In the genomic region with DNA sequence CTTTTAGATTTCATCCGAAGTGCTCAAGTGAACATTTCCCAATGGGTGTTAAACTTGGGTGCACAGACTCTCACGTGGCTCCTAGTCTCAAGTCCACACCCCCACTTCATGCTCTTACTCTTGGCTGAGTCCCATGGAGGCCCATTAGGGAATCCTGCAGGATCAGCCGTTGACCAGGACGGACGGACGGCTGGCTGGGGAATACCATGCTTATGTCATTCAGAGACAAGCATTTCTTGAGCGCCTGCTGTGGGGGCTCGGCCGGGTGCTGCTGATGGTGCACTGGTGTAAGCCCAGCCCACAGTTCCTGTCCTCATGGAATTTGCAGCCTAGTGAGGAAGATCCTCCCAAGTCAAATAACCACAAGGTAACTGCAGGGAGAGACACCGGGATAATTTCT, we compare ENCODE assay signal across 14 cellular contexts.
"Had no signal": no experiment of that assay in that cellular context is flagged by ENCODE, and none has a peak within 500 bp of the region (broad histone marks: within the 10 kb centered on the region; RNA-seq: fewer than 3 reads in every experiment).

No MANE protein-coding gene starts in this region.

- H2AFZ ChIP-seq: neural progenitor cell, parathyroid adenoma had no signal

- H3K9me3 ChIP-seq: transverse colon had no signal

- H3K27ac ChIP-seq: neural progenitor cell, parathyroid adenoma had no signal

- H3K36me3 ChIP-seq: neural progenitor cell had no signal

- ATAC-seq: esophagus mucosa, SK-N-SH treated with all-trans-retinoic acid at 6 μM for 48 hours had no signal

- H3K4me1 ChIP-seq: parathyroid adenoma had no signal

- H3K9me3 Mint-ChIP-seq: activated T-helper 1 cell treated with anti-CD3 and anti-CD28 coated beads, Interleukin-12 subunit alpha, Interleukin-12 subunit beta, Interleukin-2, Interleukin-4 antibody, amounts not matched to agents 30 ng/mL and 10 ng/mL and 1 ng/mL, durations not matched to agents 14 hours and 24 hours and 36 hours; neural progenitor cell had no signal

- DNase-seq: activated CD4-positive, alpha-beta T cell treated with anti-CD3 and anti-CD28 coated beads for 1 hour; activated CD4-positive, alpha-beta T cell treated with anti-CD3 and anti-CD28 coated beads, Interleukin-2, amount 50 U/mL, for 4 hours; activated naive CD4-positive, alpha-beta T cell; dorsolateral prefrontal cortex; stimulated activated CD4-positive, alpha-beta T cell treated with anti-CD3 and anti-CD28 coated beads, Interleukin-2, amount 100 ng/mL, for 48 hours; stimulated activated naive CD4-positive, alpha-beta T cell treated with Interleukin-2 at 50 U/mL for 16 hours; T-helper 1 cell; T1000; transverse colon had no signal

- H3K4me3 ChIP-seq: dorsolateral prefrontal cortex, neural progenitor cell, transverse colon had no signal

- H3K27ac Mint-ChIP-seq: activated T-helper 1 cell treated with anti-CD3 and anti-CD28 coated beads, Interleukin-12 subunit alpha, Interleukin-12 subunit beta, Interleukin-2, Interleukin-4 antibody, amounts not matched to agents 30 ng/mL and 10 ng/mL and 1 ng/mL, durations not matched to agents 14 hours and 24 hours and 36 hours; neural progenitor cell had no signal

- H3K4me2 ChIP-seq: neural progenitor cell had no signal

- H3K27me3 ChIP-seq: dorsolateral prefrontal cortex, neural progenitor cell, transverse colon had no signal

- H3K9ac ChIP-seq: neural progenitor cell, parathyroid adenoma had no signal

- H3K4me3 Mint-ChIP-seq: activated T-helper 1 cell treated with anti-CD3 and anti-CD28 coated beads, Interleukin-12 subunit alpha, Interleukin-12 subunit beta, Interleukin-2, Interleukin-4 antibody, amounts not matched to agents 30 ng/mL and 10 ng/mL and 1 ng/mL, durations not matched to agents 14 hours and 24 hours and 36 hours; neural progenitor cell had no signal
